8 cellular contexts compared by ENCODE assay signal in the genomic region with DNA sequence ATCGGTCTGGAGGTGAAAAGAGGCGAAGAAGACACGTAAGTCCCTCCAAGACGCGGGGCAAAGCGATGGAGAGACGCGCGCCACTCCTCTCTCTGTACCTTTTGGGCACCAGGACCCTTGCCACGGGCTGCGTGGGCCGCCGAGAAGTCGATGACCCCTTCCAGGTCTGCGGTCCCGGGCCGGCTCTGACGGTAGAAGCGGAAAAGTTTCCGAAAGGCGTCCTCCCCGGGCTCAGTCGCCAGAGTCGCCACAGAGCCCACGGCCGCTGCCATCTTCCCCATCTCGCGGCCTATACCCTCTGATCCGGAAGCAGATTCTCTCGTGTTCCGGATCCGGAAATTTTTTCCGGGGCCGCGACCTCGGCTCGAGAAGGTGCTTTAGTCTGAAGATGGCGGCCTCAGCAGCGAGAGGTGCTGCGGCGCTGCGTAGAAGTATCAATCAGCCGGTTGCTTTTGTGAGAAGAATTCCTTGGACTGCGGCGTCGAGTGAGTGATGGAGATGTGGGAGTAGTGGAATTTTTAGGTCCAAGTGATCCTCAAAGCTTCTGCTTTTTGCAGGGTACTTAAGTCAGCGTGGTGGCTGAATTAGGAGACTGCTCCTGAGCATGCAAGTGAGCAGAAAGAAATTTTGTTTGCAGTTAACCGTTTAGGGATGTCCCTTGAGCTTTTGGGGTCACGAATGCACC. TPM values are rescaled to one million over a fixed set of nuclear protein-coding genes. Genes with fewer than 3 reads are reported as not detected.
DNase-seq lines count a peak whose midpoint lies in the region; ATAC-seq and TF ChIP-seq lines count a peak whose summit lies in the region.

A gene with protein sequence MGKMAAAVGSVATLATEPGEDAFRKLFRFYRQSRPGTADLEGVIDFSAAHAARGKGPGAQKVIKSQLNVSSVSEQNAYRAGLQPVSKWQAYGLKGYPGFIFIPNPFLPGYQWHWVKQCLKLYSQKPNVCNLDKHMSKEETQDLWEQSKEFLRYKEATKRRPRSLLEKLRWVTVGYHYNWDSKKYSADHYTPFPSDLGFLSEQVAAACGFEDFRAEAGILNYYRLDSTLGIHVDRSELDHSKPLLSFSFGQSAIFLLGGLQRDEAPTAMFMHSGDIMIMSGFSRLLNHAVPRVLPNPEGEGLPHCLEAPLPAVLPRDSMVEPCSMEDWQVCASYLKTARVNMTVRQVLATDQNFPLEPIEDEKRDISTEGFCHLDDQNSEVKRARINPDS (minus strand): TSS at position 300 of the 685 bp plus-strand sequence. CDS start 19 bp downstream, at position 281.
A gene (plus strand): TSS at position 380 of the 685 bp plus-strand sequence. CDS start 9 bp downstream, at position 389.

- ATAC-seq in RWPE2 (ENCODE audit: low read depth) = peak; percentile 97

- peaks cover 46% of the 10 kb centered on the region for H4K20me1 ChIP-seq in Loucy (ENCODE audit: insufficient read depth, low read length, poor library complexity, severe bottlenecking)
- H4K20me1 ChIP-seq in neural cell (ENCODE audit: insufficient read depth) = no peaks in the 10 kb centered on the region

- H3K9me3 ChIP-seq in ES-I3 (ENCODE audit: control insufficient read depth, insufficient read depth, low read length) = no peaks in the 10 kb centered on the region
- H3K9me3 ChIP-seq in Loucy (ENCODE audit: insufficient read depth, low read depth, low read length) = no peaks in the 10 kb centered on the region
- no peaks in the 10 kb centered on the region for H3K9me3 ChIP-seq in RWPE2 (ENCODE audit: severe bottlenecking)
- no peaks in the 10 kb centered on the region for H3K9me3 ChIP-seq in neural cell (ENCODE audit: low read length)
- H3K9me3 ChIP-seq in stomach = no peaks in the 10 kb centered on the region

- H3K9me2 ChIP-seq in Loucy (replicated peaks; ENCODE audit: low read depth, low read length) (no peaks in the 10 kb centered on the region), neural cell (ENCODE audit: insufficient read depth, low read length) (no peaks in the 10 kb centered on the region)

- peaks cover 8% of the 10 kb centered on the region for H3K4me1 ChIP-seq in ES-I3 (ENCODE audit: insufficient read depth, low read length)
- peaks cover 33% of the 10 kb centered on the region for H3K4me1 ChIP-seq in Loucy (ENCODE audit: insufficient read depth, low read length, poor library complexity, severe bottlenecking)
- peaks cover 12% of the 10 kb centered on the region for H3K4me1 ChIP-seq in RWPE2 (ENCODE audit: insufficient read depth, poor library complexity, severe bottlenecking)
- peaks cover 28 to 57% (median 40%) of the 10 kb centered on the region in 4 donors for H3K4me1 ChIP-seq in stomach

- peaks cover 68% of the 10 kb centered on the region for H3K79me2 ChIP-seq in Loucy (ENCODE audit: insufficient read depth, low read length)
- peaks cover 49% of the 10 kb centered on the region for H3K79me2 ChIP-seq in neural cell (replicated peaks; ENCODE audit: insufficient read depth, low read length)

- TF ChIP-seq CTCF in Loucy (conservative IDR thresholded peaks at IDR 0.05; ENCODE audit: low read length) (no peak), RWPE2 (IDR thresholded peaks at IDR 0.05; ENCODE audit: poor library complexity, severe bottlenecking) (peak; percentile 59), fibroblast of villous mesenchyme (IDR thresholded peaks at IDR 0.05; ENCODE audit: insufficient read depth, low read depth, low read length) (no peak), neural cell (IDR thresholded peaks at IDR 0.05; ENCODE audit: poor library complexity, severe bottlenecking) (peak; percentile 20), stomach (IDR thresholded peaks at IDR 0.05) (peak in 1 of 7 experiments; percentile 22)

- H3K9ac ChIP-seq in ES-I3 (ENCODE audit: low read depth, low read length) = peak within 1 kb of the TSS; percentile 80
- peak within 1 kb of the TSS; percentile 89 for H3K9ac ChIP-seq in Loucy (ENCODE audit: low read depth, low read length, poor library complexity, severe bottlenecking)
- H3K9ac ChIP-seq in neural cell (ENCODE audit: low read length) = peak within 1 kb of the TSS; percentile 74

- peaks cover 25% of the 10 kb centered on the region for H3K36me3 ChIP-seq in ES-I3 (ENCODE audit: insufficient read depth, low read length)
- peaks cover 25% of the 10 kb centered on the region for H3K36me3 ChIP-seq in H7 (replicated peaks; ENCODE audit: control insufficient read depth, insufficient read depth, low read length)
- H3K36me3 ChIP-seq in Loucy (ENCODE audit: insufficient read depth, low read length) = peaks cover 32% of the 10 kb centered on the region
- H3K36me3 ChIP-seq in RWPE2 (ENCODE audit: low read depth) = peaks cover 75% of the 10 kb centered on the region
- no peaks in the 10 kb centered on the region for H3K36me3 ChIP-seq in neural cell (ENCODE audit: insufficient read depth, low read length)
- H3K36me3 ChIP-seq in stomach = peaks cover 34 to 54% (median 53%) of the 10 kb centered on the region in 4 donors

- WGBS in stomach, 5 donors = 0 to 1% (median 1%) methylated on average over 20 to 49 of the region's 49 CpGs

- DNase-seq in H7 = peak; percentile 90
- peak; percentile 89 for DNase-seq in RWPE2 (ENCODE audit: low spot score)
- peak; percentile 80 for DNase-seq in activated effector memory CD4-positive, alpha-beta T cell treated with Interleukin-2 at 50 U/mL for 16 hours
- peak; percentile 81 for DNase-seq in fibroblast of villous mesenchyme (ENCODE audit: low read depth)
- peak; percentile 90 for DNase-seq in stomach

- TF ChIP-seq RAD21 in neural cell (conservative IDR thresholded peaks at IDR 0.05) = peak; percentile 53

- peak within 1 kb of the TSS; percentile 2 for H3K27ac ChIP-seq in RWPE2 (ENCODE audit: poor library complexity, severe bottlenecking)
- H3K27ac ChIP-seq in neural cell (ENCODE audit: low read length) = peak within 1 kb of the TSS; percentile 75
- peak within 1 kb of the TSS; percentile 62 to 86 (median 82) for H3K27ac ChIP-seq in stomach

- H3K4me3 ChIP-seq in H7 (ENCODE audit: insufficient read depth, low read depth, low read length) (peak within 1 kb of the TSS; percentile 97), Loucy (ENCODE audit: low read length, poor library complexity, severe bottlenecking) (peak within 1 kb of the TSS; percentile 95), RWPE2 (ENCODE audit: severe bottlenecking) (peak within 1 kb of the TSS; percentile 59), fibroblast of villous mesenchyme (ENCODE audit: low read depth, low read length) (peak within 1 kb of the TSS; percentile 82), neural cell (ENCODE audit: low read length) (peak within 1 kb of the TSS; percentile 71), stomach (peak within 1 kb of the TSS; percentile 89 to 100 (median 96))

- TF ChIP-seq EP300 in neural cell (conservative IDR thresholded peaks at IDR 0.05; ENCODE audit: poor library complexity, severe bottlenecking) (peak; percentile 31), stomach (IDR thresholded peaks at IDR 0.05) (no peak)

- no peak for TF ChIP-seq POLR2A in stomach (IDR thresholded peaks at IDR 0.05)

- H3F3A ChIP-seq in Loucy (ENCODE audit: low read depth) (no peaks in the 10 kb centered on the region), neural cell (ENCODE audit: insufficient read depth, low read length, poor library complexity, severe bottlenecking) (no peaks in the 10 kb centered on the region)

- intact Hi-C loops in stomach (cut with DNase I; ENCODE audit: low total_unique reads) = no loop called here

- H3K27me3 ChIP-seq in H7 (ENCODE audit: control insufficient read depth, insufficient read depth, low read length) (no peaks in the 10 kb centered on the region), Loucy (ENCODE audit: insufficient read depth, low read length, poor library complexity, severe bottlenecking) (no peaks in the 10 kb centered on the region), RWPE2 (ENCODE audit: insufficient read depth, poor library complexity, severe bottlenecking) (no peaks in the 10 kb centered on the region), neural cell (ENCODE audit: insufficient read depth, low read depth, low read length) (no peaks in the 10 kb centered on the region), stomach (no peaks in the 10 kb centered on the region)

- H3K4me2 ChIP-seq in Loucy (ENCODE audit: low read depth, low read length, poor library complexity, severe bottlenecking) = peak within 1 kb of the TSS; percentile 97
- H3K4me2 ChIP-seq in neural cell (ENCODE audit: low read length) = peak within 1 kb of the TSS; percentile 98

- peak within 1 kb of the TSS; percentile 89 for H2AFZ ChIP-seq in Loucy (ENCODE audit: low read length)
- H2AFZ ChIP-seq in neural cell (ENCODE audit: low read depth, low read length) = peak within 1 kb of the TSS; percentile 75

TF ChIP-seq in neural cell, 6 proteins besides CTCF, POLR2A, EP300 and RAD21 (continues in another document):
- TF ChIP-seq SMC3 (conservative IDR thresholded peaks at IDR 0.05; ENCODE audit: poor library complexity) = peak; percentile 49
- TF ChIP-seq EZH2 (IDR thresholded peaks at IDR 0.05; ENCODE audit: borderline replicate concordance, insufficient read depth, low read length, poor library complexity, severe bottlenecking) = no peak
- peak; percentile 92 for TF ChIP-seq TAF1 (IDR thresholded peaks at IDR 0.05; ENCODE audit: low read depth)

RNA-seq across cellular contexts. Expression of the first gene that starts in this region (rescaled TPM):
- 16.2 TPM in 2 replicates for total RNA-seq in H7 (2014; rRNA removed; shearing (Covaris generic))
- total RNA-seq in fibroblast of villous mesenchyme = 8.7 and 11.7 TPM in 2 replicates
- 20.4 and 20.8 TPM in 2 replicates for polyA plus RNA-seq in neural cell
- polyA minus RNA-seq in neural cell = 21.4 and 27.1 TPM in 2 replicates
- total RNA-seq in stomach = 10 to 100 TPM in 3 of 5 donors, 1 to 10 TPM in 1, not detected in 1; 7.0 to 21.6 (median 12.9) TPM
- polyA plus RNA-seq in stomach = 10 to 100 TPM in 1 of 3 donors, 1 to 10 TPM in 2; 5.7 to 10.2 (median 6.0) TPM

RNA-seq across cellular contexts. Expression of the second gene that starts in this region (rescaled TPM):
- total RNA-seq in H7 (2014; rRNA removed; shearing (Covaris generic)) = 463 and 519 TPM in 2 replicates
- total RNA-seq in fibroblast of villous mesenchyme = 108 and 134 TPM in 2 replicates
- polyA plus RNA-seq in neural cell = 592 and 697 TPM in 2 replicates
- polyA minus RNA-seq in neural cell = 85.2 and 106 TPM in 2 replicates
- total RNA-seq in stomach = 100 to 1,000 TPM in 4 of 5 donors, 10 to 100 TPM in 1; 36.8 to 450 (median 217) TPM
- 100 to 1,000 TPM; 391 to 419 (median 417) TPM for polyA plus RNA-seq in stomach

Comparison
In these comparisons a context has a peak if more than half of its experiments do, and no peak if none do; other contexts are left out.
1. Peak in every context shown above with its lines: DNase-seq, ATAC-seq, H3K4me3 ChIP-seq and H3K27ac ChIP-seq.
2. CTCF ChIP-seq: peak in RWPE2 (single experiment) and neural cell (single experiment); none in Loucy (single experiment) and fibroblast of villous mesenchyme (single experiment).
3. H3K27ac ChIP-seq: peak in every context shown above with its lines; median percentile 82 in stomach; 75 in neural cell; 2 in RWPE2.